25 cellular contexts compared by ENCODE assay signal in genomic region chr15:25238126-25238525, GRCh38.
"Had no signal": no experiment of that assay in that cellular context is flagged by ENCODE, and none has a peak within 500 bp of the region (broad histone marks: within the 10 kb centered on the region; RNA-seq: fewer than 3 reads in every experiment).

No MANE protein-coding gene starts in this region.

- H3K27ac ChIP-seq: body of pancreas, coronary artery, dorsolateral prefrontal cortex, stomach, thyroid gland, upper lobe of left lung, VCaP had no signal

- H3K27me3 ChIP-seq: body of pancreas, dorsolateral prefrontal cortex, stomach, thyroid gland, upper lobe of left lung had no signal

- ATAC-seq: body of pancreas; left colon; natural killer cell treated with Interleukin-12 subunit alpha and Interleukin-12 subunit beta and Interleukin-15 and Interleukin-18, amount 100 ng/mL, for 72 hours; stimulated activated naive B cell treated with anti-CD40 and anti-IgM and Interleukin-4, amounts not matched to agents 10 μg/mL and 1 μg/mL and 100 μg/mL, for 72 hours had no signal

- DNase-seq: activated CD4-positive, alpha-beta T cell treated with anti-CD3 and anti-CD28 coated beads for 4 hours; activated CD4-positive, alpha-beta T cell treated with anti-CD3 and anti-CD28 coated beads, Interleukin-2, amount 50 U/mL, for 48 hours; activated CD8-positive, alpha-beta memory T cell treated with anti-CD3 and anti-CD28 coated beads for 24 hours; activated CD8-positive, alpha-beta memory T cell treated with anti-CD3 and anti-CD28 coated beads, Interleukin-2, amount 50 U/mL, for 48 hours; activated naive CD4-positive, alpha-beta T cell treated with Interleukin-2 at 50 U/mL for 16 hours; activated T-cell treated with anti-CD3 and anti-CD28 coated beads, Interleukin-2, amount 50 U/mL, for 24 hours; anterior cingulate cortex; body of pancreas; cerebellar nuclear complex; effector memory CD4-positive, alpha-beta T cell; islet precursor cell; left colon; mesendoderm; stimulated activated CD4-positive, alpha-beta T cell treated with anti-CD3 and anti-CD28 coated beads, Interleukin-15, amount 100 ng/mL, for 24 hours; stimulated activated CD4-positive, alpha-beta T cell treated with anti-CD3 and anti-CD28 coated beads, Interleukin-2, amount 100 ng/mL, for 24 hours; stimulated activated naive B cell treated with anti-CD40 and anti-IgM and Interleukin-4, amounts not matched to agents 10 μg/mL and 1 μg/mL and 100 μg/mL, for 72 hours; stomach; thyroid gland; upper lobe of left lung had no signal

- H3K4me3 ChIP-seq: body of pancreas, coronary artery, dorsolateral prefrontal cortex, lung, smooth muscle cell, stomach, thyroid gland, upper lobe of left lung had no signal

- H3K36me3 ChIP-seq: stomach, thyroid gland, upper lobe of left lung had no signal

- H3K9me3 ChIP-seq: thyroid gland had no signal

- H3K4me1 ChIP-seq: body of pancreas, stomach, thyroid gland, upper lobe of left lung had no signal
